11 cellular contexts compared by ENCODE assay signal in genomic region chr17:54754560-54754959, GRCh38.
DNase-seq lines count a peak whose midpoint lies in the region; FAIRE-seq and TF ChIP-seq lines count a peak whose summit lies in the region.
"Had no signal": no experiment of that assay in that cellular context is flagged by ENCODE, and none has a peak within 500 bp of the region (broad histone marks: within the 10 kb centered on the region; RNA-seq: fewer than 3 reads in every experiment).

No MANE protein-coding gene starts in this region.

- TF ChIP-seq EP300 in stomach (IDR thresholded peaks at IDR 0.05), result no peak

- 71 to 82% (median 79%) methylated on average over 12 to 15 of the region's 15 CpGs for WGBS in stomach, 5 donors

- H3K36me3 ChIP-seq in stomach (no peaks in the 10 kb centered on the region), vagina (no peaks in the 10 kb centered on the region)
- H3K36me3 ChIP-seq: cardiac muscle cell, thyroid gland had no signal

- H3K4me3 ChIP-seq in stomach (no peak overlapping the region), vagina (no peak overlapping the region)
- H3K4me3 ChIP-seq: cardiac muscle cell, thyroid gland had no signal

- DNase-seq in DMS53 (lab: John Stamatoyannopoulos, UW) (peak; percentile 44), DMS53 treated with DMSO at 0.1 percent for 48 hours (lab: John Stamatoyannopoulos, UW; ENCODE audit: unreplicated experiment) (no peak), GM12892 (ENCODE audit: insufficient read length) (peak; percentile 3), NCI-H748 (lab: John Stamatoyannopoulos, UW; ENCODE audit: unreplicated experiment) (peak; percentile 29), iPS-NIHi11 (ENCODE audit: low spot score) (peak; percentile 65), kidney tubule cell (ENCODE audit: low spot score) (no peak), stomach (no peak), vagina (ENCODE audit: extremely low spot score in 2 of 2) (no peak)
- DNase-seq: naive thymus-derived CD4-positive, alpha-beta T cell; thyroid gland had no signal

- H3K4me1 ChIP-seq in stomach (no peaks in the 10 kb centered on the region), vagina (no peaks in the 10 kb centered on the region)
- H3K4me1 ChIP-seq: thyroid gland had no signal

- TF ChIP-seq POLR2A in GM12892 (IDR thresholded peaks at IDR 0.05; ENCODE audit: low read depth, low read length), result no peak
- TF ChIP-seq POLR2A in stomach (IDR thresholded peaks at IDR 0.05), result no peak
- TF ChIP-seq POLR2A in vagina (IDR thresholded peaks at IDR 0.05), result no peak

- TF ChIP-seq CTCF in stomach (IDR thresholded peaks at IDR 0.05), result no peak
- no peak for TF ChIP-seq CTCF in vagina (IDR thresholded peaks at IDR 0.05)

- intact Hi-C loops in stomach (cut with DNase I; ENCODE audit: low total_unique reads) (no loop called here), vagina (cut with DNase I) (no loop called here)

- H3K9me3 ChIP-seq in stomach (peaks cover 0 to 5% (median 2%) of the 10 kb centered on the region in 4 donors), vagina (no peaks in the 10 kb centered on the region)
- H3K9me3 ChIP-seq: thyroid gland had no signal

- FAIRE-seq in GM12892 (lab: Jason Lieb, UNC), result no peak

- H3K27me3 ChIP-seq in stomach, result no peaks in the 10 kb centered on the region
- H3K27me3 ChIP-seq in vagina, result no peaks in the 10 kb centered on the region
- H3K27me3 ChIP-seq: cardiac muscle cell, thyroid gland had no signal

- H3K27ac ChIP-seq in stomach (no peak overlapping the region), vagina (no peak overlapping the region)
- H3K27ac ChIP-seq: cardiac muscle cell, thyroid gland had no signal

Comparison
In these comparisons a context has a peak if more than half of its experiments do, and no peak if none do; other contexts are left out.
1. DNase-seq: peak in DMS53 (single experiment), GM12892 (single experiment), NCI-H748 (single experiment) and iPS-NIHi11 (single experiment); none in DMS53 treated with DMSO at 0.1 percent for 48 hours (single experiment), kidney tubule cell (single experiment), stomach (single experiment) and vagina (0 of 2).